ENCODE assay signal across 14 cellular contexts in genomic region chr6:25918083-25918683, GRCh38. TPM values are rescaled to one million over a fixed set of nuclear protein-coding genes. Genes with fewer than 3 reads are reported as not detected.
"Had no signal": no experiment of that assay in that cellular context is flagged by ENCODE, and none has a peak within 500 bp of the region (broad histone marks: within the 10 kb centered on the region; RNA-seq: fewer than 3 reads in every experiment).

No MANE protein-coding gene starts in this region.

- H3K4me1 ChIP-seq: SJSA1, spleen had no signal

- H3K4me3 ChIP-seq: ascending aorta, SJSA1, spleen had no signal

- DNase-seq: hypothalamus, kidney glomerular epithelial cell, spleen, trophoblast cell had no signal

- H3K27ac ChIP-seq: ascending aorta, SJSA1, spleen had no signal

- H3K9me3 ChIP-seq: ascending aorta, SJSA1, spleen had no signal

- ATAC-seq: esophagus mucosa, sciatic nerve had no signal

- H3K27me3 ChIP-seq: ascending aorta, SJSA1, spleen had no signal

- H3K36me3 ChIP-seq: ascending aorta, SJSA1, spleen had no signal

RNA-seq across cellular contexts. Expression of gene SLC17A2, which starts 12.3 kb away (rescaled TPM):
- total RNA-seq: ascending aorta, bronchial epithelial cell, chondrocyte, dermis microvascular lymphatic vessel endothelial cell, esophagus mucosa, lower leg skin, osteoblast, pulmonary artery endothelial cell, sciatic nerve, SJSA1, spleen had no signal

RNA-seq across cellular contexts. Expression of gene SLC17A3, which starts 44.1 kb away (rescaled TPM):
- total RNA-seq: ascending aorta, bronchial epithelial cell, chondrocyte, dermis microvascular lymphatic vessel endothelial cell, esophagus mucosa, lower leg skin, osteoblast, pulmonary artery endothelial cell, sciatic nerve, SJSA1, spleen had no signal
